ENCODE assay signal across 14 cellular contexts in genomic region chr7:128362670-128363069, GRCh38. TPM values are rescaled to one million over a fixed set of nuclear protein-coding genes. Genes with fewer than 3 reads are reported as not detected.
DNase-seq lines count a peak whose midpoint lies in the region; ATAC-seq and TF ChIP-seq lines count a peak whose summit lies in the region.
"Had no signal": no experiment of that assay in that cellular context is flagged by ENCODE, and none has a peak within 500 bp of the region (broad histone marks: within the 10 kb centered on the region; RNA-seq: fewer than 3 reads in every experiment).

No MANE protein-coding gene starts in this region.

- no peak for DNase-seq in T-helper 1 cell
- peak; percentile 70 for DNase-seq in M059J (ENCODE audit: low read depth)
- no peak for DNase-seq in central memory CD8-positive, alpha-beta T cell (ENCODE audit: low spot score in 2 of 2)
- DNase-seq in neural progenitor cell (ENCODE audit: low spot score): no peak
- no peak for DNase-seq in DMS53 (lab: John Stamatoyannopoulos, UW)
- DNase-seq: 8988T, activated B cell treated with CpG ODN at 0.5 μM for 24 hours, NCI-H1048, NCI-H510A treated with DMSO at 0.1 percent for 48 hours, stomach had no signal

- peaks cover 13% of the 10 kb centered on the region for H3F3A ChIP-seq in neural progenitor cell (ENCODE audit: low read depth)

- H3K27me3 Mint-ChIP-seq in T-helper 1 cell treated with Interleukin-12 subunit alpha and Interleukin-12 subunit beta and Interleukin-4 antibody, amounts not matched to agents 30 μg/mL and 1 μg/mL, for 36 hours (ENCODE audit: low read depth): peaks cover 93% of the 10 kb centered on the region
- H3K27me3 Mint-ChIP-seq in central memory CD8-positive, alpha-beta T cell: peaks cover 63% of the 10 kb centered on the region
- peaks cover 61% of the 10 kb centered on the region for H3K27me3 Mint-ChIP-seq in neural progenitor cell (ENCODE audit: insufficient read depth, low read depth)

- H3K9me3 ChIP-seq in neural progenitor cell (ENCODE audit: low read depth): no peaks in the 10 kb centered on the region
- H3K9me3 ChIP-seq: stomach had no signal

- no peaks in the 10 kb centered on the region for H4K20me1 ChIP-seq in neural progenitor cell (ENCODE audit: low read depth)

- H3K27ac ChIP-seq in neural progenitor cell: no peak overlapping the region
- H3K27ac ChIP-seq: stomach had no signal

- no peak overlapping the region for H3K4me2 ChIP-seq in neural progenitor cell

- no peak overlapping the region for H3K27ac Mint-ChIP-seq in T-helper 1 cell treated with Interleukin-12 subunit alpha and Interleukin-12 subunit beta and Interleukin-4 antibody, amounts not matched to agents 30 μg/mL and 1 μg/mL, for 36 hours
- H3K27ac Mint-ChIP-seq in central memory CD8-positive, alpha-beta T cell (ENCODE audit: low read depth): no peak overlapping the region
- no peak overlapping the region for H3K27ac Mint-ChIP-seq in neural progenitor cell
- H3K27ac Mint-ChIP-seq: activated B cell treated with CpG ODN at 0.5 μM for 24 hours had no signal

- no peak overlapping the region for H3K9ac ChIP-seq in neural progenitor cell

- H3K4me3 Mint-ChIP-seq in T-helper 1 cell treated with Interleukin-12 subunit alpha and Interleukin-12 subunit beta and Interleukin-4 antibody, amounts not matched to agents 30 μg/mL and 1 μg/mL, for 36 hours: peak overlapping the region; percentile 74
- H3K4me3 Mint-ChIP-seq in central memory CD8-positive, alpha-beta T cell: peak overlapping the region; percentile 92
- H3K4me3 Mint-ChIP-seq in neural progenitor cell: peak overlapping the region; percentile 82

- no peaks in the 10 kb centered on the region for H3K36me3 Mint-ChIP-seq in T-helper 1 cell treated with Interleukin-12 subunit alpha and Interleukin-12 subunit beta and Interleukin-4 antibody, amounts not matched to agents 30 μg/mL and 1 μg/mL, for 36 hours (ENCODE audit: low read depth)
- H3K36me3 Mint-ChIP-seq in central memory CD8-positive, alpha-beta T cell (ENCODE audit: insufficient read depth): peaks cover 6% of the 10 kb centered on the region
- peaks cover 2% of the 10 kb centered on the region for H3K36me3 Mint-ChIP-seq in neural progenitor cell

- H3K27me3 ChIP-seq in neural progenitor cell: peaks cover 100% of the 10 kb centered on the region

- H3K4me1 ChIP-seq in neural progenitor cell: peaks cover 7% of the 10 kb centered on the region

- no peaks in the 10 kb centered on the region for H3K36me3 ChIP-seq in neural progenitor cell
- H3K36me3 ChIP-seq: stomach had no signal

- TF ChIP-seq CTCF in neural progenitor cell (IDR thresholded peaks at IDR 0.05): no peak

- no peaks in the 10 kb centered on the region for H3K79me2 ChIP-seq in neural progenitor cell (ENCODE audit: low read depth)

- no peak for ATAC-seq in central memory CD8-positive, alpha-beta T cell (replicated peaks; ENCODE audit: extremely low read depth, poor library complexity, severe bottlenecking)
- ATAC-seq in GM18870 (IDR thresholded peaks at IDR 0.05; ENCODE audit: unreplicated experiment) (no peak), HG02840 (IDR thresholded peaks at IDR 0.05; ENCODE audit: low FRiP score, unreplicated experiment) (no peak)

- no peaks in the 10 kb centered on the region for H3K9me3 Mint-ChIP-seq in T-helper 1 cell treated with Interleukin-12 subunit alpha and Interleukin-12 subunit beta and Interleukin-4 antibody, amounts not matched to agents 30 μg/mL and 1 μg/mL, for 36 hours
- H3K9me3 Mint-ChIP-seq in central memory CD8-positive, alpha-beta T cell: no peaks in the 10 kb centered on the region
- no peaks in the 10 kb centered on the region for H3K9me3 Mint-ChIP-seq in neural progenitor cell
- H3K9me3 Mint-ChIP-seq: activated B cell treated with CpG ODN at 0.5 μM for 24 hours had no signal

- H3K4me3 ChIP-seq in neural progenitor cell: no peak overlapping the region

- H3K4me1 Mint-ChIP-seq in T-helper 1 cell treated with Interleukin-12 subunit alpha and Interleukin-12 subunit beta and Interleukin-4 antibody, amounts not matched to agents 30 μg/mL and 1 μg/mL, for 36 hours (ENCODE audit: low read depth): peaks cover 13% of the 10 kb centered on the region
- peaks cover 20% of the 10 kb centered on the region for H3K4me1 Mint-ChIP-seq in central memory CD8-positive, alpha-beta T cell
- H3K4me1 Mint-ChIP-seq in neural progenitor cell: peaks cover 20% of the 10 kb centered on the region

- no peak overlapping the region for H2AFZ ChIP-seq in neural progenitor cell (replicated peaks)

RNA-seq across cellular contexts. Expression of gene PRRT4, which starts 1.2 kb away (rescaled TPM):
- not detected in 2 replicates for total RNA-seq in M059J (2014; rRNA removed; shearing (Covaris generic))
- 0.68 TPM in 1 of 2 replicates, not detected in the other for total RNA-seq in neural progenitor cell (ENCODE audit: low replicate concordance)
- total RNA-seq: activated B cell treated with CpG ODN at 0.5 μM for 24 hours, left lobe of liver, stomach had no signal

RNA-seq across cellular contexts. Expression of gene RBM28, which starts 19.0 kb away (rescaled TPM):
- total RNA-seq in M059J (2014; rRNA removed; shearing (Covaris generic)): 4.5 and 18.5 TPM in 2 replicates
- total RNA-seq in neural progenitor cell (ENCODE audit: low replicate concordance): 33.4 and 33.5 TPM in 2 replicates

RNA-seq across cellular contexts. Expression of gene IMPDH1, which starts 47.1 kb away (rescaled TPM):
- 40.0 and 59.1 TPM in 2 replicates for total RNA-seq in M059J (2014; rRNA removed; shearing (Covaris generic))
- total RNA-seq in neural progenitor cell (ENCODE audit: low replicate concordance): 17.0 and 30.8 TPM in 2 replicates
